8 cellular contexts compared by ENCODE assay signal in genomic region chr19:44141191-44142013, GRCh38. TPM values are rescaled to one million over a fixed set of nuclear protein-coding genes. Genes with fewer than 3 reads are reported as not detected.
A peak's percentile ranks its signal among the peaks of the same experiment; 100 is the strongest.
DNase-seq lines count a peak whose midpoint lies in the region; ATAC-seq, FAIRE-seq and TF ChIP-seq lines count a peak whose summit lies in the region.

Gene ZNF234 (plus strand): TSS chr19:44141554. CDS start chr19:44144633, 3,079 bp downstream.

- no peak for TF ChIP-seq POLR2A in NB4 (IDR thresholded peaks at IDR 0.05; ENCODE audit: extremely low read depth, insufficient read length)

- intact Hi-C loops in ascending aorta (cut with DNase I) (loop anchor here (1.0 kb wide), 5 partner anchors 23 to 164 kb away; partner anchors contain the start of genes ZNF224, ZNF225 and ZNF235), right cardiac atrium (cut with DNase I) (no loop called here), psoas muscle (cut with DNase I) (loop anchor here in 1 of 2 donors (2.0 kb wide), 1 partner anchor 23 kb away; the partner anchor contains the start of gene ZNF226)

- TF ChIP-seq CTCF in D721Med (IDR thresholded peaks at IDR 0.05; ENCODE audit: insufficient read depth, missing control alignments) (no peak), NB4 (IDR thresholded peaks at IDR 0.05; ENCODE audit: low read depth, low read length) (no peak), ascending aorta (IDR thresholded peaks at IDR 0.05) (no peak), psoas muscle (IDR thresholded peaks at IDR 0.05) (no peak)

- FAIRE-seq in D721Med (lab: Jason Lieb, UNC) = no peak

- peaks cover 18 to 23% of the 10 kb centered on the region in 2 donors for H3K36me3 ChIP-seq in ascending aorta
- peaks cover 4 to 25% of the 10 kb centered on the region in 2 donors for H3K36me3 ChIP-seq in psoas muscle (ENCODE audit: insufficient read depth in 1 of 2, low read depth in 1 of 2)

- under 1% methylated on average over 51 of the region's 51 CpGs for WGBS in right cardiac atrium
- WGBS in psoas muscle, 3 donors = 0 to 1% (median 0%) methylated on average over 43 to 51 of the region's 51 CpGs

- ATAC-seq in GM21737 (IDR thresholded peaks at IDR 0.05; ENCODE audit: unreplicated experiment) (peak; percentile 81), right cardiac atrium (peak; percentile 98 to 99), psoas muscle (peak; percentile 97 to 99 (median 98))

- H3K4me1 ChIP-seq in ascending aorta (peaks cover 0 to 10% of the 10 kb centered on the region in 2 donors), right cardiac atrium (ENCODE audit: control insufficient read depth, insufficient read depth, low read length) (peaks cover 1% of the 10 kb centered on the region), psoas muscle (peaks cover 9% of the 10 kb centered on the region)

- H3K27me3 ChIP-seq in ascending aorta (no peaks in the 10 kb centered on the region), right cardiac atrium (ENCODE audit: control insufficient read depth, insufficient read depth) (no peaks in the 10 kb centered on the region), psoas muscle (ENCODE audit: insufficient read depth in 3 of 3, low read length in 2 of 3) (no peaks in the 10 kb centered on the region)

- peak; percentile 83 for DNase-seq in D721Med (ENCODE audit: insufficient read length, low spot score)
- DNase-seq in NB4 (ENCODE audit: low read depth) = peak; percentile 80
- DNase-seq in T-helper 22 cell (ENCODE audit: low read depth) = peak; percentile 46
- DNase-seq in ascending aorta (ENCODE audit: low spot score in 2 of 2) = peak; percentile 35 to 88
- DNase-seq in right cardiac atrium = peak; percentile 87 to 92 (median 89)
- DNase-seq in psoas muscle = peak; percentile 83 to 89
- peak; percentile 80 for DNase-seq in ureter (ENCODE audit: low spot score)

- peak within 1 kb of the TSS; percentile 89 for H3K4me3 ChIP-seq in NB4 (ENCODE audit: low read depth, low read length)
- peak within 1 kb of the TSS; percentile 69 to 96 for H3K4me3 ChIP-seq in ascending aorta
- H3K4me3 ChIP-seq in right cardiac atrium (ENCODE audit: low read length) = peak within 1 kb of the TSS; percentile 97
- peak within 1 kb of the TSS; percentile 90 for H3K4me3 ChIP-seq in psoas muscle

- peaks cover 0 to 11% of the 10 kb centered on the region in 2 donors for H3K9me3 ChIP-seq in ascending aorta
- H3K9me3 ChIP-seq in right cardiac atrium (ENCODE audit: control insufficient read depth, low read length) = no peaks in the 10 kb centered on the region
- H3K9me3 ChIP-seq in psoas muscle = peaks cover 15% of the 10 kb centered on the region

- peak within 1 kb of the TSS; percentile 59 to 80 for H3K27ac ChIP-seq in ascending aorta
- peak within 1 kb of the TSS; percentile 86 for H3K27ac ChIP-seq in right cardiac atrium (ENCODE audit: low read length)
- H3K27ac ChIP-seq in psoas muscle = peak within 1 kb of the TSS; percentile 80

RNA-seq across cellular contexts. Expression of gene ZNF234, which starts in this region (rescaled TPM):
- 7.9 TPM for total RNA-seq in ascending aorta
- total RNA-seq in right cardiac atrium = 10 to 100 TPM in 1 of 4 donors, 1 to 10 TPM in 3; 9.6 to 10.6 (median 9.9) TPM
- polyA plus RNA-seq in right cardiac atrium = 4.4 TPM
- 1 to 10 TPM; 4.0 to 6.4 (median 4.1) TPM for total RNA-seq in psoas muscle
- 1 to 10 TPM; 1.1 to 6.5 (median 1.6) TPM for polyA plus RNA-seq in psoas muscle
- 16.1 TPM for total RNA-seq in ureter

Comparison
In these comparisons a context has a peak if more than half of its experiments do, and no peak if none do; other contexts are left out.
1. Peak in every context shown above with its lines: DNase-seq, ATAC-seq, H3K4me3 ChIP-seq and H3K27ac ChIP-seq.